In the genomic region with DNA sequence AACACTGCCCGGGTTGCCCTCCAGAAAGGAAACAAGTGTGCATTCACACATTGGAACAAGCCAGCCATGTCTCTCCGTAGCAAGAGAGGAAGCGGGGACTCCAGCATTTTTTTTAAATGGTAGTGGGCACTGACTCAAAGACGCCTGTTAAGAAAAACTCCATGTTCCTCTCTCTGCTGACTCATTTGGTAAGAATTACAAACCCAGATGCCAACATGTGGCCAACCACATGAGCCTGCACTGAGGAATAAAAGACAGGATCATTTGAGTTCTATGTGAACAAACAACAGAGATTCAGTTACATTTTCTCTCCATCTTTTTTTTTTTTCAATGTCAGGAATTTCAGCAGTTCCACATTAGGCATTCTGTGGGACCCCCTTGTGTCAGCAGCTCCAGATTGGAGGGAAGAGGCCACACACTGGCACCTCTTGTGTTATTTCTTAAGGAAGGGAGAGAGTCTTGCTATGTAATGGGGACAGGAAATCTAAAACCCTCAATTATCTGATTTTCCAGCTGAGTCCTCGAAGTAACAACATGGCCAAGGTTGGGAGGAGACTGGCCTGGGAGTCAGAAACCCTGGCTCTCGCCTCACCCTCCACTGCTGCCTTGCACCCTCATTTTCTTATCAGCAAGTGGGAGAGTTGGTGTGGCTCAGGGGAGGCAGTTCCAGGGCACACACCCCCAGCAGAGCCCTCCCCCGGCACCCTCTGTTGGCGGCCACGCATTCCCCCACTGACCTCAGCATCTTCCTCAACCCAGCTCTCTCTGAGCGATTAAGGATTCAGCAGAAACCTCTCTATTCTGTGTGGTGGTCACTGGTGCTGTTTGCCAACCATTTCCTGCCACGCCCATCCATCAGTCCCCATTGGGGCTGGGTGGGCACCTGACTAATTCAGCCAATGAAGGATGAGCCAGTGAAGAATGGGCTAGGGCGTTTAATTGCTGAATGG, we compare ENCODE assay signal across 11 cellular contexts.
DNase-seq lines count a peak whose midpoint lies in the region; ATAC-seq and TF ChIP-seq lines count a peak whose summit lies in the region.
"Had no signal": no experiment of that assay in that cellular context is flagged by ENCODE, and none has a peak within 500 bp of the region (broad histone marks: within the 10 kb centered on the region; RNA-seq: fewer than 3 reads in every experiment).

No MANE protein-coding gene starts in this region.

- H3K27ac ChIP-seq in PC-3 (ENCODE audit: low read length), result no peak overlapping the region
- H3K27ac ChIP-seq in CD8-positive, alpha-beta memory T cell (ENCODE audit: low read depth, low read length), result no peak overlapping the region
- H3K27ac ChIP-seq: adrenal gland had no signal

- H3K27me3 Mint-ChIP-seq in CD8-positive, alpha-beta memory T cell, result no peaks in the 10 kb centered on the region

- H3F3A ChIP-seq in PC-3 (ENCODE audit: low read length, unreplicated experiment), result no peaks in the 10 kb centered on the region

- no peaks in the 10 kb centered on the region for H3K9me3 Mint-ChIP-seq in CD8-positive, alpha-beta memory T cell

- CTCF ChIA-PET in PC-3 (lab: Charles Lee), result no interaction called here
- CTCF ChIA-PET in CD8-positive, alpha-beta memory T cell (lab: Charles Lee), result interaction anchor here (1.7 kb wide), 1 partner anchor 9 kb away, joined by 6 read pairs; no protein-coding TSS in a partner anchor

- no peak overlapping the region for H3K4me3 Mint-ChIP-seq in CD8-positive, alpha-beta memory T cell

- no peaks in the 10 kb centered on the region for H4K20me1 ChIP-seq in PC-3 (ENCODE audit: low read length)

- H3K9me2 ChIP-seq in PC-3 (replicated peaks; ENCODE audit: low read length), result no peaks in the 10 kb centered on the region

- H3K79me2 ChIP-seq in PC-3 (ENCODE audit: low read length), result no peaks in the 10 kb centered on the region

- H3K9me3 ChIP-seq in PC-3 (ENCODE audit: low read length), result no peaks in the 10 kb centered on the region
- H3K9me3 ChIP-seq in CD8-positive, alpha-beta memory T cell (ENCODE audit: low read length), result no peaks in the 10 kb centered on the region
- H3K9me3 ChIP-seq: adrenal gland had no signal

- intact Hi-C loops in PC-3 (cut with micrococcal nuclease), result no loop called here

- BruUV-seq in PC-3 (replicated peaks; lab: Mats Ljungman, UMichigan), result no TSS peak

- H3K36me3 Mint-ChIP-seq in CD8-positive, alpha-beta memory T cell, result no peaks in the 10 kb centered on the region

- H3K4me3 ChIP-seq in AG10803 (ENCODE audit: low read length) (no peak overlapping the region), PC-3 (ENCODE audit: low read length) (no peak overlapping the region)
- H3K4me3 ChIP-seq in CD8-positive, alpha-beta memory T cell (ENCODE audit: low read length), result no peak overlapping the region
- H3K4me3 ChIP-seq: adrenal gland had no signal

- peak; percentile 73 for ATAC-seq in PC-3
- ATAC-seq in omental fat pad (ENCODE audit: low FRiP score), result peak; percentile 66
- ATAC-seq in GM21786 (IDR thresholded peaks at IDR 0.05; ENCODE audit: unreplicated experiment), result no peak
- no peak for ATAC-seq in GM19395 (IDR thresholded peaks at IDR 0.05; ENCODE audit: unreplicated experiment)

- H3K4me2 ChIP-seq in PC-3 (ENCODE audit: low read length), result peak overlapping the region; percentile 14; the same call in 1 of the 2 replicates

- TF ChIP-seq CTCF in AG10803 (conservative IDR thresholded peaks at IDR 0.05; ENCODE audit: low read length), result no peak; the same call in 1 of the 2 replicates
- no peak for TF ChIP-seq CTCF in PC-3 (conservative IDR thresholded peaks at IDR 0.05; ENCODE audit: low read depth, low read length)
- TF ChIP-seq CTCF in omental fat pad (IDR thresholded peaks at IDR 0.05), result no peak

- H3K4me1 ChIP-seq in PC-3 (ENCODE audit: insufficient read depth, low read length), result peaks cover 12% of the 10 kb centered on the region
- no peaks in the 10 kb centered on the region for H3K4me1 ChIP-seq in CD8-positive, alpha-beta memory T cell (ENCODE audit: insufficient read depth, low read length)
- H3K4me1 ChIP-seq: adrenal gland had no signal

- no peaks in the 10 kb centered on the region for H3K4me1 Mint-ChIP-seq in CD8-positive, alpha-beta memory T cell

- H2AFZ ChIP-seq in PC-3 (ENCODE audit: low read length), result peak overlapping the region; percentile 24; the same call in 1 of the 2 replicates

- POLR2A ChIA-PET in PC-3 (lab: Charles Lee; ENCODE audit: unreplicated experiment), result interaction anchor here (0.6 kb wide), 1 partner anchor 121 kb away, joined by 4 read pairs; no protein-coding TSS in a partner anchor
- POLR2A ChIA-PET in CD8-positive, alpha-beta memory T cell (lab: Charles Lee), result no interaction called here

- H3K36me3 ChIP-seq in PC-3 (ENCODE audit: low read depth, low read length), result no peaks in the 10 kb centered on the region
- no peaks in the 10 kb centered on the region for H3K36me3 ChIP-seq in CD8-positive, alpha-beta memory T cell (ENCODE audit: insufficient read depth, low read length)
- H3K36me3 ChIP-seq: adrenal gland had no signal

- peak; percentile 88 for DNase-seq in AG10803 (ENCODE audit: low read depth)
- DNase-seq in PC-3, result peak; percentile 69
- peak; percentile 66 for DNase-seq in dermis blood vessel endothelial cell
- no peak for DNase-seq in omental fat pad (ENCODE audit: low spot score)
- no peak for DNase-seq in NCI-H748 treated with DMSO at 0.1 percent for 48 hours (lab: John Stamatoyannopoulos, UW)
- no peak for DNase-seq in CD8-positive, alpha-beta memory T cell
- DNase-seq: activated CD4-positive, alpha-beta T cell treated with anti-CD3 and anti-CD28 coated beads for 4 hours; adrenal gland; NCI-H1105 had no signal

- no peaks in the 10 kb centered on the region for H3K27me3 ChIP-seq in PC-3 (ENCODE audit: low read length)
- no peaks in the 10 kb centered on the region for H3K27me3 ChIP-seq in CD8-positive, alpha-beta memory T cell (ENCODE audit: insufficient read depth, low read length, poor library complexity, severe bottlenecking)
- H3K27me3 ChIP-seq: adrenal gland had no signal

- H3K9ac ChIP-seq in PC-3 (ENCODE audit: low read length), result no peak overlapping the region

- H3K27ac Mint-ChIP-seq in CD8-positive, alpha-beta memory T cell, result no peak overlapping the region

Comparison
In these comparisons a context has a peak if more than half of its experiments do, and no peak if none do; other contexts are left out.
1. DNase-seq: peak in AG10803 (single experiment), PC-3 (single experiment) and dermis blood vessel endothelial cell (single experiment); none in omental fat pad (single experiment), NCI-H748 treated with DMSO at 0.1 percent for 48 hours (single experiment) and CD8-positive, alpha-beta memory T cell (0 of 5).
2. ATAC-seq: peak in PC-3 (single experiment) and omental fat pad (single experiment); none in GM21786 (single experiment) and GM19395 (single experiment).